Comparison of ENCODE assay signal across 18 cellular contexts in genomic region chr18:66497351-66497750, GRCh38.
DNase-seq lines count a peak whose midpoint lies in the region; ATAC-seq, FAIRE-seq and TF ChIP-seq lines count a peak whose summit lies in the region.
"Had no signal": no experiment of that assay in that cellular context is flagged by ENCODE, and none has a peak within 500 bp of the region (broad histone marks: within the 10 kb centered on the region; RNA-seq: fewer than 3 reads in every experiment).

No MANE protein-coding gene starts in this region.

- H3K4me3 ChIP-seq in GM23338 = no peak overlapping the region
- no peak overlapping the region for H3K4me3 ChIP-seq in SJCRH30

- peak overlapping the region; percentile 60; the same call in 1 of the 2 replicates for H2AFZ ChIP-seq in GM23338

- peaks cover 5% of the 10 kb centered on the region for H3K4me1 ChIP-seq in GM23338 (ENCODE audit: insufficient read depth)
- H3K4me1 ChIP-seq in SJCRH30 = peaks cover 7% of the 10 kb centered on the region
- H3K4me1 ChIP-seq: Caco-2 had no signal

- H3K27ac Mint-ChIP-seq in GM23338 = no peak overlapping the region
- H3K27ac Mint-ChIP-seq in activated CD4-positive, alpha-beta T cell treated with anti-CD3 and anti-CD28 coated beads, Interleukin-2, amount 10 ng/mL, durations not matched to agents 7 days and 5 days = no peak overlapping the region
- H3K27ac Mint-ChIP-seq: CD4-positive, alpha-beta memory T cell had no signal

- TF ChIP-seq POLR2A in GM12891 (IDR thresholded peaks at IDR 0.05; ENCODE audit: low read depth, low read length) = no peak

- POLR2A ChIA-PET in activated CD4-positive, alpha-beta T cell treated with anti-CD3 and anti-CD28 coated beads, Interleukin-2, amount 10 ng/mL, durations not matched to agents 7 days and 5 days (lab: Charles Lee) = no interaction called here

- no peaks in the 10 kb centered on the region for H3K36me3 Mint-ChIP-seq in GM23338 (ENCODE audit: low read depth)
- H3K36me3 Mint-ChIP-seq in activated CD4-positive, alpha-beta T cell treated with anti-CD3 and anti-CD28 coated beads, Interleukin-2, amount 10 ng/mL, durations not matched to agents 7 days and 5 days (ENCODE audit: low read depth) = no peaks in the 10 kb centered on the region
- H3K36me3 Mint-ChIP-seq: CD4-positive, alpha-beta memory T cell had no signal

- CTCF ChIA-PET in activated CD4-positive, alpha-beta T cell treated with anti-CD3 and anti-CD28 coated beads, Interleukin-2, amount 10 ng/mL, durations not matched to agents 7 days and 5 days (lab: Charles Lee) = no interaction called here

- intact Hi-C loops in left colon (cut with DNase I, micrococcal nuclease) = no loop called here

- no peaks in the 10 kb centered on the region for H3K79me2 ChIP-seq in GM23338 (replicated peaks; ENCODE audit: insufficient read depth)

- no peaks in the 10 kb centered on the region for H3K9me2 ChIP-seq in GM23338 (ENCODE audit: insufficient read depth)

- no peak for FAIRE-seq in GM12891 (lab: Jason Lieb, UNC)
- FAIRE-seq: GM12892 had no signal

- H3K27ac ChIP-seq in GM23338 (ENCODE audit: low read depth) (no peak overlapping the region), SJCRH30 (no peak overlapping the region)

- no peaks in the 10 kb centered on the region for H4K20me1 ChIP-seq in GM23338 (replicated peaks; ENCODE audit: insufficient read depth)

- no peaks in the 10 kb centered on the region for H3K9me3 Mint-ChIP-seq in GM23338
- H3K9me3 Mint-ChIP-seq in activated CD4-positive, alpha-beta T cell treated with anti-CD3 and anti-CD28 coated beads, Interleukin-2, amount 10 ng/mL, durations not matched to agents 7 days and 5 days = no peaks in the 10 kb centered on the region

- H3K36me3 ChIP-seq in GM23338 (ENCODE audit: insufficient read depth) = no peaks in the 10 kb centered on the region
- no peaks in the 10 kb centered on the region for H3K36me3 ChIP-seq in SJCRH30

- H3F3A ChIP-seq in GM23338 (replicated peaks; ENCODE audit: low read depth) = no peaks in the 10 kb centered on the region

- no peak overlapping the region for H3K4me2 ChIP-seq in GM23338

- ATAC-seq in GM23338 = no peak
- peak; percentile 61 for ATAC-seq in left colon
- no peak for ATAC-seq in GM21576 (IDR thresholded peaks at IDR 0.05; ENCODE audit: unreplicated experiment)
- ATAC-seq: HCT116 had no signal

- H3K27me3 ChIP-seq in GM23338 (ENCODE audit: insufficient read depth) (no peaks in the 10 kb centered on the region), SJCRH30 (no peaks in the 10 kb centered on the region)

- peaks cover 11% of the 10 kb centered on the region for H3K4me1 Mint-ChIP-seq in GM23338
- no peaks in the 10 kb centered on the region for H3K4me1 Mint-ChIP-seq in activated CD4-positive, alpha-beta T cell treated with anti-CD3 and anti-CD28 coated beads, Interleukin-2, amount 10 ng/mL, durations not matched to agents 7 days and 5 days
- H3K4me1 Mint-ChIP-seq: CD4-positive, alpha-beta memory T cell had no signal

- no peak overlapping the region for H3K4me3 Mint-ChIP-seq in GM23338
- no peak overlapping the region for H3K4me3 Mint-ChIP-seq in activated CD4-positive, alpha-beta T cell treated with anti-CD3 and anti-CD28 coated beads, Interleukin-2, amount 10 ng/mL, durations not matched to agents 7 days and 5 days
- H3K4me3 Mint-ChIP-seq: CD4-positive, alpha-beta memory T cell had no signal

- no peak for DNase-seq in GM23338 (ENCODE audit: low spot score)
- DNase-seq in SJCRH30 = peak; percentile 5 to 38
- no peak for DNase-seq in left colon
- DNase-seq in GM12891 (ENCODE audit: insufficient read length, low spot score) = no peak
- no peak for DNase-seq in HCEC 1CT
- no peak for DNase-seq in activated CD4-positive, alpha-beta T cell treated with anti-CD3 and anti-CD28 coated beads, Interleukin-2, amount 10 ng/mL, durations not matched to agents 7 days and 5 days
- DNase-seq: C1 segment of cervical spinal cord; Caco-2; CD4-positive, alpha-beta memory T cell; DMS 273 treated with DMSO at 0.1 percent for 48 hours; DMS79; EL; GF-D8; GOT3; H7 had no signal

- H3K27me3 Mint-ChIP-seq in GM23338 (ENCODE audit: insufficient read depth, low read depth, poor library complexity) = peaks cover 5% of the 10 kb centered on the region
- no peaks in the 10 kb centered on the region for H3K27me3 Mint-ChIP-seq in activated CD4-positive, alpha-beta T cell treated with anti-CD3 and anti-CD28 coated beads, Interleukin-2, amount 10 ng/mL, durations not matched to agents 7 days and 5 days
- H3K27me3 Mint-ChIP-seq: CD4-positive, alpha-beta memory T cell had no signal

- no peak for TF ChIP-seq CTCF in GM23338 (conservative IDR thresholded peaks at IDR 0.05; ENCODE audit: low read depth in 2 of 2)

- H3K9me3 ChIP-seq in SJCRH30 (replicated peaks) = no peaks in the 10 kb centered on the region
- H3K9me3 ChIP-seq: Caco-2 had no signal

TF ChIP-seq in GM23338, 12 proteins besides CTCF, POLR2A, EP300 and RAD21 (continues in another document):
- no peak for TF ChIP-seq REST (IDR thresholded peaks at IDR 0.05; ENCODE audit: unreplicated experiment)

TF ChIP-seq in GM12891, 5 proteins besides CTCF, POLR2A, EP300 and RAD21:
- TF ChIP-seq SPI1 (IDR thresholded peaks at IDR 0.05; ENCODE audit: low read depth, low read length) (no peak), TAF1 (IDR thresholded peaks at IDR 0.05; ENCODE audit: low read depth, low read length) (no peak), POU2F2 (IDR thresholded peaks at IDR 0.05; ENCODE audit: low read depth, low read length) (no peak), POLR2AphosphoS5 (IDR thresholded peaks at IDR 0.05; ENCODE audit: low read depth, low read length) (no peak), PAX5 (IDR thresholded peaks at IDR 0.05; ENCODE audit: insufficient read depth, low read length, severe bottlenecking) (no peak)

Comparison
In these comparisons a context has a peak if more than half of its experiments do, and no peak if none do; other contexts are left out.
1. DNase-seq: peak in SJCRH30 (2 of 2); none in GM23338 (single experiment), left colon (0 of 2), GM12891 (single experiment), HCEC 1CT (single experiment) and activated CD4-positive, alpha-beta T cell treated with anti-CD3 and anti-CD28 coated beads, Interleukin-2, amount 10 ng/mL, durations not matched to agents 7 days and 5 days (single experiment).